Comparison of ENCODE assay signal across 13 cellular contexts in genomic region chr14:60632257-60632656, GRCh38. TPM values are rescaled to one million over a fixed set of nuclear protein-coding genes. Genes with fewer than 3 reads are reported as not detected.
DNase-seq lines count a peak whose midpoint lies in the region; ATAC-seq lines count a peak whose summit lies in the region.
"Had no signal": no experiment of that assay in that cellular context is flagged by ENCODE, and none has a peak within 500 bp of the region (broad histone marks: within the 10 kb centered on the region; RNA-seq: fewer than 3 reads in every experiment).

No MANE protein-coding gene starts in this region.

- H3K27ac Mint-ChIP-seq in stimulated activated naive CD8-positive, alpha-beta T cell treated with anti-CD3 and anti-CD28 coated beads, Interleukin-15, amount 100 ng/mL, for 72 hours, result no peak overlapping the region
- H3K27ac Mint-ChIP-seq in stimulated activated effector memory CD8-positive, alpha-beta T cell treated with anti-CD3 and anti-CD28 coated beads, Interleukin-12 subunit alpha, Interleukin-12 subunit beta, amount 100 ng/mL, for 72 hours, result no peak overlapping the region
- H3K27ac Mint-ChIP-seq: B cell had no signal

- H3K9me3 Mint-ChIP-seq in stimulated activated naive CD8-positive, alpha-beta T cell treated with anti-CD3 and anti-CD28 coated beads, Interleukin-15, amount 100 ng/mL, for 72 hours, result no peaks in the 10 kb centered on the region
- no peaks in the 10 kb centered on the region for H3K9me3 Mint-ChIP-seq in stimulated activated effector memory CD8-positive, alpha-beta T cell treated with anti-CD3 and anti-CD28 coated beads, Interleukin-12 subunit alpha, Interleukin-12 subunit beta, amount 100 ng/mL, for 72 hours

- intact Hi-C loops in posterior vena cava (cut with DNase I), result no loop called here

- no peak overlapping the region for H3K4me3 Mint-ChIP-seq in stimulated activated naive CD8-positive, alpha-beta T cell treated with anti-CD3 and anti-CD28 coated beads, Interleukin-15, amount 100 ng/mL, for 72 hours
- no peak overlapping the region for H3K4me3 Mint-ChIP-seq in stimulated activated effector memory CD8-positive, alpha-beta T cell treated with anti-CD3 and anti-CD28 coated beads, Interleukin-12 subunit alpha, Interleukin-12 subunit beta, amount 100 ng/mL, for 72 hours
- H3K4me3 Mint-ChIP-seq: B cell had no signal

- H3K36me3 Mint-ChIP-seq in stimulated activated effector memory CD8-positive, alpha-beta T cell treated with anti-CD3 and anti-CD28 coated beads, Interleukin-12 subunit alpha, Interleukin-12 subunit beta, amount 100 ng/mL, for 72 hours, result no peaks in the 10 kb centered on the region

- H3K27me3 Mint-ChIP-seq in stimulated activated naive CD8-positive, alpha-beta T cell treated with anti-CD3 and anti-CD28 coated beads, Interleukin-15, amount 100 ng/mL, for 72 hours, result peaks cover 34% of the 10 kb centered on the region

- H3K4me1 Mint-ChIP-seq in stimulated activated naive CD8-positive, alpha-beta T cell treated with anti-CD3 and anti-CD28 coated beads, Interleukin-15, amount 100 ng/mL, for 72 hours, result peaks cover 17% of the 10 kb centered on the region
- peaks cover 10% of the 10 kb centered on the region for H3K4me1 Mint-ChIP-seq in stimulated activated effector memory CD8-positive, alpha-beta T cell treated with anti-CD3 and anti-CD28 coated beads, Interleukin-12 subunit alpha, Interleukin-12 subunit beta, amount 100 ng/mL, for 72 hours

- in situ Hi-C loops in KBM-7 (cut with MboI; ENCODE audit: low pct_unique_long_range_greater_than_20kb, low sequenced_read_pairs), result loop anchor here (25.0 kb wide), 2 partner anchors 355 to 605 kb away; partner anchors contain the start of genes SLC38A6 and TRMT5

- ATAC-seq in stimulated activated naive CD8-positive, alpha-beta T cell treated with anti-CD3 and anti-CD28 coated beads, Interleukin-15, amount 100 ng/mL, for 72 hours, result peak; percentile 73
- ATAC-seq in stimulated activated naive CD8-positive, alpha-beta T cell treated with anti-CD3 and anti-CD28 coated beads, Interleukin-15, Interleukin-2, amounts not matched to agents 100 U/mL and 50 U/mL, for 24 hours, result no peak
- ATAC-seq in HG02798 (IDR thresholded peaks at IDR 0.05; ENCODE audit: poor library complexity, unreplicated experiment), result peak; percentile 70
- peak; percentile 83 for ATAC-seq in stimulated activated effector memory CD8-positive, alpha-beta T cell treated with anti-CD3 and anti-CD28 coated beads, Interleukin-12 subunit alpha, Interleukin-12 subunit beta, amount 100 ng/mL, for 72 hours
- ATAC-seq: left lobe of liver had no signal

- no peak for DNase-seq in stimulated activated naive CD8-positive, alpha-beta T cell treated with anti-CD3 and anti-CD28 coated beads, Interleukin-15, amount 100 ng/mL, for 72 hours
- no peak for DNase-seq in stimulated activated naive CD8-positive, alpha-beta T cell treated with anti-CD3 and anti-CD28 coated beads, Interleukin-15, Interleukin-2, amounts not matched to agents 100 U/mL and 50 U/mL, for 24 hours
- DNase-seq in KBM-7, result peak; percentile 39
- no peak for DNase-seq in stimulated activated effector memory CD8-positive, alpha-beta T cell treated with anti-CD3 and anti-CD28 coated beads, Interleukin-12 subunit alpha, Interleukin-12 subunit beta, amount 100 ng/mL, for 72 hours (ENCODE audit: low spot score in 2 of 2)
- DNase-seq in activated gamma-delta T cell treated with Interleukin-2 at 50 U/mL for 16 hours, result no peak
- no peak for DNase-seq in posterior vena cava (ENCODE audit: low spot score)
- no peak for DNase-seq in SK-N-DZ (ENCODE audit: low spot score)
- DNase-seq: MG63; nucleus accumbens; stimulated activated CD4-positive, alpha-beta T cell treated with anti-CD3 and anti-CD28 coated beads, Interleukin-2, amount 100 ng/mL, for 48 hours had no signal

RNA-seq across cellular contexts. Expression of gene SIX1, which starts 17.0 kb away (rescaled TPM):
- total RNA-seq in posterior vena cava, result 1 to 10 TPM; 4.3 TPM
- polyA plus RNA-seq in SK-N-DZ (2014; cell fraction: cytosol; rRNA removed), result 4.6 and 4.7 TPM in 2 replicates
- polyA plus RNA-seq in SK-N-DZ (2014; cell fraction: nucleus; rRNA removed), result 2.0 and 2.8 TPM in 2 replicates
- total RNA-seq: left lobe of liver had no signal
